34 cellular contexts compared by ENCODE assay signal in the genomic region with DNA sequence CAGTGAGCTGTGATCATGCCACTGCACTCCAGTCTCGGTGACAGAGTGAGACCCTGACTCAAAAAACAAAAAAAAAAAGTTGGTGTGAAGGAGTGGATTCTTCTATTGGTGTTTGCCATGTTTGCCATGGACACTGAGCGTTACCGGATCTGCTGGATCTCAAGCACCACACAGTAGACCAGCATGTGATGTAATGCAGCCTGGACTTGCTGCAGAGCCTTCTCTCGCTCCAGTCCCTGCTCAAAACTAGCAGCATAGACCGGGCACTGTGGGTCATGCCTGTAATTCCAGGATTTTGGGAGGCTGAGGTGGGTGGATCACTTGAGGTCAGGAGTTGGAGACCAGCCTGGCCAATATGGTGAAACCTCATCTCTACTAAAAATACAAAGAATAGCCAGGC.
"Had no signal": no experiment of that assay in that cellular context is flagged by ENCODE, and none has a peak within 500 bp of the region (broad histone marks: within the 10 kb centered on the region; RNA-seq: fewer than 3 reads in every experiment).

No MANE protein-coding gene starts in this region.

- H3K27ac ChIP-seq: KMS-11 had no signal

- H3K4me2 ChIP-seq: KMS-11 had no signal

- H3K9me3 ChIP-seq: MG63 had no signal

- H3K27me3 ChIP-seq: MG63 had no signal

- H3K9ac ChIP-seq: KMS-11 had no signal

- H3K36me3 ChIP-seq: MG63 had no signal

- DNase-seq: Karpas-422, Kasumi-1, MG63, MM.1S, MV-4-11, NCI-H1048, NCI-H1092, NCI-H1092 treated with DMSO at 0.1 percent for 48 hours, NCI-H1105, NCI-H1105 treated with DMSO at 0.1 percent for 48 hours, NCI-H1417, NCI-H1417 treated with DMSO at 0.1 percent for 48 hours, NCI-H1436, NCI-H1436 treated with DMSO at 0.1 percent for 48 hours, NCI-H146, NCI-H1694, NCI-H1694 treated with DMSO at 0.1 percent for 48 hours, NCI-H187, NCI-H187 treated with DMSO at 0.1 percent for 48 hours, NCI-H1930, NCI-H2029, NCI-H2029 treated with DMSO at 0.1 percent for 48 hours, NCI-H2081, NCI-H2081 treated with DMSO at 0.1 percent for 48 hours, NCI-H2107, NCI-H2171, NCI-H2171 treated with DMSO at 0.1 percent for 48 hours, NCI-H2227 treated with DMSO at 0.1 percent for 48 hours, NCI-H226, NCI-H345, NCI-H446, NCI-H446 treated with DMSO at 0.1 percent for 48 hours, NCI-H510A had no signal

- H3K4me3 ChIP-seq: MG63 had no signal
